In the genomic region with DNA sequence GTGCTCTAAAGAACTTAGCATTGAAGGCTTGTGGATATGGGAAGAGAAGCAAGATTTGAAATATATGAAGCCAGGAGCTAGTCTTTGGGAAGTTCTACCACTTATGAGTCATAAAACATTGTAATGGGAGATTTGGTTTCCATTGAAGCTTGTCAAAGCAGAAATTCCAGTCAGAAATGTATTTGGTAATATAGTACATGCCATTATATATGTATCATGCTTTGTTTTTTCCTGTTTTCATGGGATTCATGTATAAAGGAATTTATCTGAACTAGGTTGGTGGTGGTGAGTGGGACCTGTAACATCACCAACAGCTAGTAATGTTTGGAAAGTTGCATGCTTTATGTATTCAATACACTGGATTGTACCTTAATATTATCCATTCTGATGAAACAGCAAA, we compare ENCODE assay signal across 20 cellular contexts. TPM values are rescaled to one million over a fixed set of nuclear protein-coding genes. Genes with fewer than 3 reads are reported as not detected.
"Had no signal": no experiment of that assay in that cellular context is flagged by ENCODE, and none has a peak within 500 bp of the region (broad histone marks: within the 10 kb centered on the region; RNA-seq: fewer than 3 reads in every experiment).

No MANE protein-coding gene starts in this region.

- H3K27me3 ChIP-seq: left lung, sigmoid colon, testis had no signal

- H3K27ac ChIP-seq: left lung, sigmoid colon, testis had no signal

- ATAC-seq: activated CD4-positive, alpha-beta T cell treated with anti-CD3 and anti-CD28 coated beads for 36 hours; activated naive CD4-positive, alpha-beta T cell treated with anti-CD3 and anti-CD28 coated beads, Interleukin-2, amount 50 U/mL, for 72 hours; effector memory CD8-positive, alpha-beta T cell; left lung; stimulated activated memory B cell treated with anti-CD40 and anti-IgM and Interleukin-4, amounts not matched to agents 10 μg/mL and 1 μg/mL and 100 μg/mL, for 72 hours had no signal

- H3K36me3 ChIP-seq: left lung, sigmoid colon had no signal

- H3K9me3 ChIP-seq: left lung, sigmoid colon, testis had no signal

- DNase-seq: activated CD4-positive, alpha-beta T cell treated with anti-CD3 and anti-CD28 coated beads for 36 hours; activated CD4-positive, alpha-beta T cell treated with anti-CD3 and anti-CD28 coated beads, Interleukin-2, amount 50 U/mL, for 48 hours; activated gamma-delta T cell treated with Interleukin-2 at 50 U/mL for 16 hours; amygdala; effector memory CD8-positive, alpha-beta T cell; erythroblast; left lung; midbrain; nephron progenitor cell; nucleus accumbens; sigmoid colon; stimulated activated CD4-positive, alpha-beta T cell treated with anti-CD3 and anti-CD28 coated beads, Interleukin-4, amount 100 ng/mL, for 4 hours; testis had no signal

- H3K4me1 ChIP-seq: left lung, sigmoid colon had no signal

- H3K4me3 ChIP-seq: left lung, sigmoid colon, testis had no signal

RNA-seq across cellular contexts. Expression of a gene that starts 14.6 kb away (rescaled TPM):
- total RNA-seq: activated CD4-positive, alpha-beta T cell treated with anti-CD3 and anti-CD28 coated beads for 36 hours; activated naive CD4-positive, alpha-beta T cell treated with anti-CD3 and anti-CD28 coated beads, Interleukin-2, amount 50 U/mL, for 72 hours; activated T-helper 1 cell treated with anti-CD3 and anti-CD28 coated beads, Interleukin-12 subunit alpha, Interleukin-12 subunit beta, Interleukin-2, Interleukin-4 antibody, amounts not matched to agents 30 ng/mL and 10 ng/mL and 1 ng/mL, durations not matched to agents 14 hours and 24 hours and 36 hours; chondrocyte; dermis microvascular lymphatic vessel endothelial cell; left lung; lung microvascular endothelial cell; renal cortical epithelial cell; sigmoid colon had no signal
- polyA plus RNA-seq: sigmoid colon had no signal
